ENCODE assay signal across 12 cellular contexts in genomic region chr4:2914220-2915126, GRCh38. TPM values are rescaled to one million over a fixed set of nuclear protein-coding genes. Genes with fewer than 3 reads are reported as not detected.
A peak's percentile ranks its signal among the peaks of the same experiment; 100 is the strongest.
DNase-seq lines count a peak whose midpoint lies in the region; ATAC-seq, FAIRE-seq and TF ChIP-seq lines count a peak whose summit lies in the region.
"Had no signal": no experiment of that assay in that cellular context is flagged by ENCODE, and none has a peak within 500 bp of the region (broad histone marks: within the 10 kb centered on the region; RNA-seq: fewer than 3 reads in every experiment).

No MANE protein-coding gene starts in this region.

- RAD21 ChIA-PET in GM12878 (lab: Charles Lee; ENCODE audit: unreplicated experiment), result interaction anchor here (1.1 kb wide), 1 partner anchor 151 kb away, joined by 3 read pairs; no protein-coding TSS in a partner anchor

- SMC1A ChIA-PET in GM12878 (lab: Charles Lee; ENCODE audit: uncharacterized antibody, unreplicated experiment), result interaction anchor here (0.6 to 1.1 kb wide), 3 partner anchors 23 to 1396 kb away, joined by 3 to 4 read pairs (median 3); no protein-coding TSS in a partner anchor

- intact Hi-C loops in GM12878 (cut with micrococcal nuclease; ENCODE audit: unreplicated experiment) (no loop called here), posterior vena cava (cut with DNase I) (no loop called here), Calu3 (cut with micrococcal nuclease; ENCODE audit: unreplicated experiment) (no loop called here)

- H3K4me1 Mint-ChIP-seq in Calu3 (ENCODE audit: low read depth, unreplicated experiment), result no peaks in the 10 kb centered on the region

- no peak overlapping the region for H3K27ac ChIP-seq in GM12878 (ENCODE audit: control insufficient read depth, insufficient read depth)
- H3K27ac ChIP-seq: adrenal gland had no signal

- no peaks in the 10 kb centered on the region for H3K9me3 Mint-ChIP-seq in Calu3 (ENCODE audit: low read depth, unreplicated experiment)

- H3K36me3 ChIP-seq in GM12878 (ENCODE audit: control insufficient read depth in 2 of 2, insufficient read depth in 2 of 2, low read length in 1 of 2) (peaks cover 5 to 10% of the 10 kb centered on the region in 2 experiments), BE2C (peaks cover 47% of the 10 kb centered on the region)

- H3K9ac ChIP-seq in GM12878 (ENCODE audit: control insufficient read depth, insufficient read depth, low read length), result no peak overlapping the region
- H3K9ac ChIP-seq: SK-N-SH had no signal

- CTCF ChIA-PET in GM12878 (lab: Yijun Ruan, JAX) (no interaction called here), Calu3 (lab: Charles Lee) (interaction anchor here (0.6 kb wide), 1 partner anchor 186 kb away, joined by 3 read pairs; no protein-coding TSS in a partner anchor)

- H3K4me1 ChIP-seq in GM12878 (ENCODE audit: control insufficient read depth, insufficient read depth, low read length), result peaks cover 7% of the 10 kb centered on the region
- no peaks in the 10 kb centered on the region for H3K4me1 ChIP-seq in BE2C
- H3K4me1 ChIP-seq: adrenal gland had no signal

- POLR2A ChIA-PET in GM12878 (lab: Charles Lee), result interaction anchor here (1.0 kb wide), 1 partner anchor 21 kb away, joined by 3 read pairs; no protein-coding TSS in a partner anchor

- DNase-seq in GM12878 (ENCODE audit: low read depth, low spot score) (no peak), posterior vena cava (ENCODE audit: low spot score) (peak; percentile 44), BE2C (no peak), Calu3 (no peak)
- DNase-seq: dorsolateral prefrontal cortex, HCEC 1CT, SK-N-SH had no signal

- no peaks in the 10 kb centered on the region; the same call in 2 of the 3 replicates for H3K9me3 ChIP-seq in GM12878 (replicated peaks; ENCODE audit: control insufficient read depth, insufficient read depth, low read length)
- peaks cover 3% of the 10 kb centered on the region; the same call in 1 of the 2 replicates for H3K9me3 ChIP-seq in BE2C
- H3K9me3 ChIP-seq: adrenal gland, mucosa of descending colon, SK-N-SH had no signal

- H3K36me3 Mint-ChIP-seq in Calu3 (ENCODE audit: insufficient read depth, unreplicated experiment), result peaks cover 11% of the 10 kb centered on the region

- H3K4me3 ChIP-seq in GM12878 (no peak overlapping the region), BE2C (ENCODE audit: low read depth, low read length) (no peak overlapping the region)
- H3K4me3 ChIP-seq: adrenal gland, dorsolateral prefrontal cortex, mucosa of descending colon had no signal

- ATAC-seq in GM19351 (IDR thresholded peaks at IDR 0.05; ENCODE audit: unreplicated experiment) (peak; percentile 55), HG03354 (IDR thresholded peaks at IDR 0.05; ENCODE audit: poor library complexity, severe bottlenecking, unreplicated experiment) (peak; percentile 52), GM12878 (peak; percentile 75), HG03565 (IDR thresholded peaks at IDR 0.05; ENCODE audit: unreplicated experiment) (no peak)
- ATAC-seq: mucosa of descending colon had no signal

- no peaks in the 10 kb centered on the region for H4K20me1 ChIP-seq in GM12878 (ENCODE audit: control insufficient read depth, insufficient read depth)

- no peak overlapping the region for H2AFZ ChIP-seq in GM12878 (ENCODE audit: control insufficient read depth, low read depth, low read length)

- H3K4me3 Mint-ChIP-seq in Calu3 (ENCODE audit: low read depth, unreplicated experiment), result no peak overlapping the region

- H3K27me3 ChIP-seq in GM12878 (replicated peaks in 1 of 2; ENCODE audit: control insufficient read depth in 2 of 2, insufficient read depth in 2 of 2, low read length in 1 of 2) (no peaks in the 10 kb centered on the region), BE2C (no peaks in the 10 kb centered on the region)
- H3K27me3 ChIP-seq: adrenal gland, dorsolateral prefrontal cortex had no signal

- no peak overlapping the region for H3K27ac Mint-ChIP-seq in Calu3 (ENCODE audit: unreplicated experiment)

- in situ Hi-C loops in GM12878 (cut with MboI), result no loop called here

- 59% methylated on average over 16 of the region's 16 CpGs for WGBS in GM12878 (ENCODE audit: insufficient coverage, insufficient replicate concordance, low lambda C conversion rate, missing lambda C conversion rate)

- no peak for FAIRE-seq in GM12878 (lab: Jason Lieb, UNC)

- BruUV-seq in GM12878 (replicated peaks; lab: Mats Ljungman, UMichigan), result no TSS peak
- BruUV-seq in Calu3 (replicated peaks; lab: Mats Ljungman, UMichigan), result no TSS peak

- TF ChIP-seq EP300 in GM12878 (IDR thresholded peaks at IDR 0.05; ENCODE audit: borderline replicate concordance in 1 of 2, control insufficient read depth in 1 of 2, low read depth in 2 of 2, low read length in 2 of 2), result no peak

- no peaks in the 10 kb centered on the region for H3K27me3 Mint-ChIP-seq in Calu3 (ENCODE audit: unreplicated experiment)

- TF ChIP-seq CTCF in GM12878 (IDR thresholded peaks at IDR 0.05 in 2 of 3, conservative IDR thresholded peaks at IDR 0.05 in 1 of 3; ENCODE audit: control insufficient read depth in 2 of 3, extremely low read depth in 1 of 3, insufficient read depth in 1 of 3, low read depth in 3 of 3, low read length in 3 of 3) (no peak), BE2C (IDR thresholded peaks at IDR 0.05; ENCODE audit: low read depth, low read length) (no peak), Calu3 (IDR thresholded peaks at IDR 0.05; ENCODE audit: unreplicated experiment) (no peak)

- TF ChIP-seq POLR2A in GM12878 (IDR thresholded peaks at IDR 0.05; ENCODE audit: low read depth, low read length), result 0 out of 2 replicates have a peak, but pooled peaks have one; percentile 28

- no peak overlapping the region for H3K4me2 ChIP-seq in GM12878 (ENCODE audit: control insufficient read depth, insufficient read depth)
- H3K4me2 ChIP-seq: SK-N-SH had no signal

- TF ChIP-seq RAD21 in GM12878 (IDR thresholded peaks at IDR 0.05; ENCODE audit: insufficient read depth, low read depth, low read length), result no peak

- H3K79me2 ChIP-seq in GM12878 (ENCODE audit: control insufficient read depth, insufficient read depth, low read length), result no peaks in the 10 kb centered on the region

TF ChIP-seq in GM12878, 131 proteins besides CTCF, POLR2A, EP300 and RAD21 (continues in another document):
- TF ChIP-seq SIN3A (IDR thresholded peaks at IDR 0.05; ENCODE audit: low read depth, low read length), result no peak
- no peak for TF ChIP-seq RCOR1 (conservative IDR thresholded peaks at IDR 0.05; ENCODE audit: low read depth, low read length)
- TF ChIP-seq MEF2A (IDR thresholded peaks at IDR 0.05; ENCODE audit: insufficient read depth, low read depth, low read length), result 0 out of 2 replicates have a peak, but pooled peaks have one; percentile 66
- no peak for TF ChIP-seq HDAC6 (IDR thresholded peaks at IDR 0.05; ENCODE audit: unreplicated experiment)
- TF ChIP-seq PAX5 (IDR thresholded peaks at IDR 0.05; ENCODE audit: borderline replicate concordance, low read depth, low read length), result peak; percentile 49; the same call in 1 of the 2 replicates
- TF ChIP-seq CEBPB (IDR thresholded peaks at IDR 0.05; ENCODE audit: borderline replicate concordance in 1 of 2, low read depth in 2 of 2, low read length in 2 of 2), result no peak
- TF ChIP-seq RUNX3 (IDR thresholded peaks at IDR 0.05; ENCODE audit: low read length), result peak; percentile 81
- TF ChIP-seq RAD51 (IDR thresholded peaks at IDR 0.05), result no peak
- no peak for TF ChIP-seq ESRRA (IDR thresholded peaks at IDR 0.05; ENCODE audit: low read length)
- TF ChIP-seq TARDBP (IDR thresholded peaks at IDR 0.05; ENCODE audit: borderline replicate concordance), result no peak
- TF ChIP-seq CBX3 (IDR thresholded peaks at IDR 0.05; ENCODE audit: borderline replicate concordance, low read depth), result no peak

RNA-seq across cellular contexts. Expression of gene NOP14, which starts 48.7 kb away (rescaled TPM):
- 30.0 and 34.7 TPM in 2 replicates for total RNA-seq in GM12878 (2013; cell fraction: nucleolus; rRNA removed)
- total RNA-seq in GM12878 (2014; rRNA removed) (40.3 and 42.1 TPM in 2 replicates), GM12878 (2014; rRNA removed; fragmentation: Illumina TruSeq; extraction: Trizol) (52.5 and 57.3 TPM in 2 replicates), GM12878 (2021) (74.3 and 80.6 TPM in 2 replicates), posterior vena cava (10 to 100 TPM; 16.1 to 20.5 TPM), Calu3 (2022) (29.1 and 29.4 TPM in 2 replicates)
- polyA plus RNA-seq in GM12878 (2011; ENCODE audit: low read depth), result 26.2 TPM
- polyA plus RNA-seq in GM12878 (2011; rRNA removed) (17.2 and 18.8 TPM in 2 replicates), GM12878 (2014; fragmentation: Illumina TruSeq; extraction: Trizol) (64.9 and 65.2 TPM in 2 replicates), GM12878 (2014; fragmentation: Nextera tagmentation; extraction: Ambion mirVana) (10 to 100 TPM; 13.8 to 24.7 TPM), GM12878 (2014; rRNA removed) (31.6 and 36.4 TPM in 2 replicates), GM12878 (2016; fragmentation: Nextera tagmentation; extraction: Ambion mirVana) (10 to 100 TPM; 74.5 to 76.6 TPM)
- 13.0 and 14.4 TPM in 2 replicates for polyA plus RNA-seq in GM12878 (2011; cell fraction: cytosol; rRNA removed)
- polyA plus RNA-seq in GM12878 (2011; cell fraction: nucleus; rRNA removed), result 20.7 and 30.4 TPM in 2 replicates
- polyA plus RNA-seq in GM12878 (2012), result 33.0 and 35.7 TPM in 2 replicates
- polyA minus RNA-seq in GM12878 (2011; rRNA and poly(A)+ RNA removed), result 14.1 and 15.1 TPM in 2 replicates
- 15.6 and 17.3 TPM in 2 replicates for polyA minus RNA-seq in GM12878 (2011; cell fraction: cytosol; rRNA and poly(A)+ RNA removed)
- 6.8 and 11.3 TPM in 2 replicates for polyA minus RNA-seq in GM12878 (2011; cell fraction: nucleus; rRNA and poly(A)+ RNA removed)
- polyA plus RNA-seq in BE2C (2012; ENCODE audit: insufficient read depth, insufficient read length, low read depth), result 44.8 TPM

RNA-seq across cellular contexts. Expression of gene GRK4, which starts 48.9 kb away (rescaled TPM):
- 1.9 and 2.9 TPM in 2 replicates for total RNA-seq in GM12878 (2013; cell fraction: nucleolus; rRNA removed)
- total RNA-seq in GM12878 (2014; rRNA removed) (2.3 and 2.5 TPM in 2 replicates), GM12878 (2014; rRNA removed; fragmentation: Illumina TruSeq; extraction: Trizol) (2.4 and 2.9 TPM in 2 replicates), GM12878 (2021) (3.0 and 3.6 TPM in 2 replicates), posterior vena cava (1 to 10 TPM; 5.6 to 8.0 TPM), Calu3 (2022) (0.80 and 1.1 TPM in 2 replicates)
- polyA plus RNA-seq in GM12878 (2011; ENCODE audit: low read depth), result 0.94 TPM
- polyA plus RNA-seq in GM12878 (2011; rRNA removed) (1.3 and 1.5 TPM in 2 replicates), GM12878 (2014; fragmentation: Illumina TruSeq; extraction: Trizol) (2.3 TPM in 2 replicates), GM12878 (2014; fragmentation: Nextera tagmentation; extraction: Ambion mirVana) (1 to 10 TPM; 1.1 to 1.6 TPM), GM12878 (2014; rRNA removed) (2.9 and 3.0 TPM in 2 replicates), GM12878 (2016; fragmentation: Nextera tagmentation; extraction: Ambion mirVana) (1 to 10 TPM; 3.4 to 4.0 TPM)
- 0.70 and 1.1 TPM in 2 replicates for polyA plus RNA-seq in GM12878 (2011; cell fraction: cytosol; rRNA removed)
- polyA plus RNA-seq in GM12878 (2011; cell fraction: nucleus; rRNA removed), result 0.72 and 1.1 TPM in 2 replicates
- 2.6 and 2.7 TPM in 2 replicates for polyA plus RNA-seq in GM12878 (2012)
- polyA minus RNA-seq in GM12878 (2011; rRNA and poly(A)+ RNA removed), result 0.72 and 1.2 TPM in 2 replicates
- 0.83 and 1.1 TPM in 2 replicates for polyA minus RNA-seq in GM12878 (2011; cell fraction: cytosol; rRNA and poly(A)+ RNA removed)
- 0.36 and 1.1 TPM in 2 replicates for polyA minus RNA-seq in GM12878 (2011; cell fraction: nucleus; rRNA and poly(A)+ RNA removed)
- polyA plus RNA-seq in BE2C (2012; ENCODE audit: insufficient read depth, insufficient read length, low read depth), result 3.8 TPM
